Comparison of ENCODE assay signal across 8 cellular contexts in the genomic region with DNA sequence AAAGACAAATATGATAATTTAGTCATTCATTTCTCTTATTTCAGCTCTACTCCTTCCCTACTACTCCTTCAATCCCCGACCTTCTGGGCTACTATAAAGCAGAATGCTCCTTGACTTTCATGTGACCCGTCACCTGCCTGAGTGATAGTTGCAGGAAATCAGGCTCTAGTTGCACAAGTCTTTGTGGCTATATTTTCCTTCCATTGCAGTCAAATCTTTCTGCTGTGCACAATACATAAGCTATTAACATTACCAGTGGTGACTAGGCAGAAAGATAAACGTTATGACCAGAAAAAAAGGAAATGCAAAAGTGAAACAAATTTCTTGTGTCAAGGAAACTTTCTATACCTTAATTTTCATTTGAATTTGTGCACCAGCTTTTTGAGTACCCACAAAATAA. TPM values are rescaled to one million over a fixed set of nuclear protein-coding genes. Genes with fewer than 3 reads are reported as not detected.
DNase-seq lines count a peak whose midpoint lies in the region; ATAC-seq and FAIRE-seq lines count a peak whose summit lies in the region.

No MANE protein-coding gene starts in this region.

- no peak overlapping the region for H3K4me3 ChIP-seq in small intestine (ENCODE audit: low read depth in 1 of 2, low read length in 2 of 2)

- WGBS in small intestine, 3 donors, result 21 to 36% (median 22%) methylated on average over 3 of the region's 3 CpGs

- H3K9me3 ChIP-seq in small intestine (ENCODE audit: control insufficient read depth, low read depth), result no peaks in the 10 kb centered on the region

- ATAC-seq in HG03064 (IDR thresholded peaks at IDR 0.05; ENCODE audit: low read depth, unreplicated experiment) (peak; percentile 62), GM19328 (IDR thresholded peaks at IDR 0.05; ENCODE audit: unreplicated experiment) (no peak)

- DNase-seq in NCI-H748 (lab: John Stamatoyannopoulos, UW; ENCODE audit: unreplicated experiment) (peak; percentile 3), NCI-H748 treated with DMSO at 0.1 percent for 48 hours (lab: John Stamatoyannopoulos, UW) (no peak), SK-MEL-5 (ENCODE audit: low read depth, low spot score) (peak; percentile 46), small intestine (peak; percentile 33), NCI-H2029 (lab: John Stamatoyannopoulos, UW) (no peak)
- no peak for DNase-seq in activated CD4-positive, CD25-positive, alpha-beta regulatory T cell (lab: John Stamatoyannopoulos, UW)

- H3K27me3 ChIP-seq in small intestine (ENCODE audit: control insufficient read depth in 2 of 2, insufficient read depth in 2 of 2, low read length in 2 of 2), result no peaks in the 10 kb centered on the region

- H3K36me3 ChIP-seq in small intestine (ENCODE audit: control insufficient read depth in 2 of 2, insufficient read depth in 2 of 2, low read length in 2 of 2), result no peaks in the 10 kb centered on the region

- no peak overlapping the region for H3K27ac ChIP-seq in small intestine (ENCODE audit: low read depth in 1 of 2, low read length in 1 of 2)

- in situ Hi-C loops in SK-MEL-5 (cut with HindIII; ENCODE audit: low pct_unique_long_range_greater_than_20kb, low sequenced_read_pairs), result no loop called here

- peak; percentile 73 for FAIRE-seq in small intestine (lab: Jason Lieb, UNC)

- no peaks in the 10 kb centered on the region for H3K4me1 ChIP-seq in small intestine (ENCODE audit: control insufficient read depth in 2 of 2, insufficient read depth in 1 of 2, low read depth in 1 of 2, low read length in 1 of 2)

RNA-seq across cellular contexts. Expression of gene SUCNR1, which starts 2.3 kb away (rescaled TPM):
- 0.03 TPM in 1 of 2 replicates, not detected in the other for total RNA-seq in SK-MEL-5 (2014; rRNA removed; shearing (Covaris generic))
- polyA plus RNA-seq in SK-MEL-5 (2015; cell fraction: cytosol; rRNA removed), result 0.05 and 0.10 TPM in 2 replicates
- 0.17 TPM in 1 of 2 replicates, not detected in the other for polyA plus RNA-seq in SK-MEL-5 (2015; cell fraction: nucleus; rRNA removed)
- under 1 TPM; 0.22 to 0.89 (median 0.27) TPM for polyA plus RNA-seq in small intestine

Comparison
In these comparisons a context has a peak if more than half of its experiments do, and no peak if none do; other contexts are left out.
1. DNase-seq: peak in NCI-H748 (single experiment), SK-MEL-5 (single experiment) and small intestine (single experiment); none in NCI-H748 treated with DMSO at 0.1 percent for 48 hours (single experiment), NCI-H2029 (single experiment) and activated CD4-positive, CD25-positive, alpha-beta regulatory T cell (0 of 4).